Comparison of ENCODE assay signal across 10 cellular contexts in genomic region chr11:47998733-47999359, GRCh38. TPM values are rescaled to one million over a fixed set of nuclear protein-coding genes. Genes with fewer than 3 reads are reported as not detected.
A peak's percentile ranks its signal among the peaks of the same experiment; 100 is the strongest.
DNase-seq lines count a peak whose midpoint lies in the region; ATAC-seq and TF ChIP-seq lines count a peak whose summit lies in the region.
"Had no signal": no experiment of that assay in that cellular context is flagged by ENCODE, and none has a peak within 500 bp of the region (broad histone marks: within the 10 kb centered on the region; RNA-seq: fewer than 3 reads in every experiment).

No MANE protein-coding gene starts in this region.

- no peak overlapping the region for H3K9ac ChIP-seq in mesendoderm (ENCODE audit: low read length)

- no peak for DNase-seq in CD4-positive, CD25-positive, alpha-beta regulatory T cell
- DNase-seq in HK-2 (ENCODE audit: unreplicated experiment) (peak; percentile 22), mesendoderm (peak; percentile 68), NCI-H446 (lab: John Stamatoyannopoulos, UW) (no peak)
- no peak for DNase-seq in activated naive CD8-positive, alpha-beta T cell treated with anti-CD3 and anti-CD28 coated beads, Interleukin-2, amount 10 ng/mL, durations not matched to agents 7 days and 5 days
- DNase-seq: activated CD4-positive, alpha-beta T cell treated with anti-CD3 and anti-CD28 coated beads, Interleukin-2, amount 50 U/mL, for 1 hour had no signal

- no peak overlapping the region for H3K4ac ChIP-seq in mesendoderm (ENCODE audit: low read depth, low read length)

- TF ChIP-seq EP300 in gastroesophageal sphincter (IDR thresholded peaks at IDR 0.05) = no peak

- H3K27ac ChIP-seq in CD4-positive, CD25-positive, alpha-beta regulatory T cell (ENCODE audit: insufficient read depth, low read length, poor library complexity, severe bottlenecking) = peak overlapping the region; percentile 93
- H3K27ac ChIP-seq in mesendoderm (ENCODE audit: low read depth, low read length) = no peak overlapping the region
- no peak overlapping the region for H3K27ac ChIP-seq in gastroesophageal sphincter

- no peak overlapping the region for H3K56ac ChIP-seq in mesendoderm (ENCODE audit: low read length)

- ATAC-seq in CD4-positive, CD25-positive, alpha-beta regulatory T cell (ENCODE audit: low read depth in 2 of 2) = no peak
- ATAC-seq in activated naive CD8-positive, alpha-beta T cell treated with anti-CD3 and anti-CD28 coated beads, Interleukin-2, amount 10 ng/mL, durations not matched to agents 7 days and 5 days (ENCODE audit: low read depth) = no peak
- no peak for ATAC-seq in gastroesophageal sphincter
- ATAC-seq in GM19467 (IDR thresholded peaks at IDR 0.05; ENCODE audit: unreplicated experiment) = no peak
- ATAC-seq in HG03571 (IDR thresholded peaks at IDR 0.05; ENCODE audit: unreplicated experiment) = no peak

- TF ChIP-seq CTCF in gastroesophageal sphincter (IDR thresholded peaks at IDR 0.05) = no peak

- peaks cover 18 to 87% (median 61%) of the 10 kb centered on the region in 4 donors for H3K4me1 Mint-ChIP-seq in CD4-positive, CD25-positive, alpha-beta regulatory T cell
- H3K4me1 Mint-ChIP-seq in activated naive CD8-positive, alpha-beta T cell treated with anti-CD3 and anti-CD28 coated beads, Interleukin-2, amount 10 ng/mL, durations not matched to agents 7 days and 5 days = peaks cover 44% of the 10 kb centered on the region

- no peak overlapping the region for H3K18ac ChIP-seq in mesendoderm (ENCODE audit: low read length)

- peak overlapping the region; percentile 54 for H3K4me3 ChIP-seq in CD4-positive, CD25-positive, alpha-beta regulatory T cell (ENCODE audit: low read depth, low read length)
- no peak overlapping the region for H3K4me3 ChIP-seq in mesendoderm (ENCODE audit: low read length)
- H3K4me3 ChIP-seq in gastroesophageal sphincter = no peak overlapping the region
- H3K4me3 ChIP-seq: smooth muscle cell had no signal

- H3K4me3 Mint-ChIP-seq in CD4-positive, CD25-positive, alpha-beta regulatory T cell = peak overlapping the region; percentile 73 to 80 (median 74)
- no peak overlapping the region for H3K4me3 Mint-ChIP-seq in activated naive CD8-positive, alpha-beta T cell treated with anti-CD3 and anti-CD28 coated beads, Interleukin-2, amount 10 ng/mL, durations not matched to agents 7 days and 5 days

- no peak overlapping the region for H2AK5ac ChIP-seq in mesendoderm (ENCODE audit: low read length)

- no peak overlapping the region for H4K8ac ChIP-seq in mesendoderm (ENCODE audit: low read depth, low read length)

- peak overlapping the region; percentile 96 to 97 (median 97) for H3K27ac Mint-ChIP-seq in CD4-positive, CD25-positive, alpha-beta regulatory T cell
- peak overlapping the region; percentile 97 for H3K27ac Mint-ChIP-seq in activated naive CD8-positive, alpha-beta T cell treated with anti-CD3 and anti-CD28 coated beads, Interleukin-2, amount 10 ng/mL, durations not matched to agents 7 days and 5 days

- H2BK120ac ChIP-seq in mesendoderm (ENCODE audit: low read depth, low read length) = no peak overlapping the region

- no peaks in the 10 kb centered on the region for H3K27me3 Mint-ChIP-seq in CD4-positive, CD25-positive, alpha-beta regulatory T cell
- no peaks in the 10 kb centered on the region for H3K27me3 Mint-ChIP-seq in activated naive CD8-positive, alpha-beta T cell treated with anti-CD3 and anti-CD28 coated beads, Interleukin-2, amount 10 ng/mL, durations not matched to agents 7 days and 5 days

- no peak overlapping the region for H2BK15ac ChIP-seq in mesendoderm (replicated peaks; ENCODE audit: low read depth)

- no peaks in the 10 kb centered on the region for H3K9me3 Mint-ChIP-seq in CD4-positive, CD25-positive, alpha-beta regulatory T cell
- no peaks in the 10 kb centered on the region for H3K9me3 Mint-ChIP-seq in activated naive CD8-positive, alpha-beta T cell treated with anti-CD3 and anti-CD28 coated beads, Interleukin-2, amount 10 ng/mL, durations not matched to agents 7 days and 5 days

- H3K27me3 ChIP-seq in CD4-positive, CD25-positive, alpha-beta regulatory T cell (ENCODE audit: control insufficient read depth, insufficient read depth, low read length) = no peaks in the 10 kb centered on the region
- H3K27me3 ChIP-seq in mesendoderm (ENCODE audit: insufficient read depth, low read length, poor library complexity) (no peaks in the 10 kb centered on the region), gastroesophageal sphincter (no peaks in the 10 kb centered on the region)

- POLR2A ChIA-PET in activated naive CD8-positive, alpha-beta T cell treated with anti-CD3 and anti-CD28 coated beads, Interleukin-2, amount 10 ng/mL, durations not matched to agents 7 days and 5 days (lab: Charles Lee) = interaction anchor here (0.6 to 1.8 kb wide), 3 partner anchors 14 to 48 kb away, joined by 3 to 5 read pairs (median 3); partner anchors contain the start of gene PTPRJ

- H3K79me1 ChIP-seq in mesendoderm (ENCODE audit: low read length) = peaks cover 16% of the 10 kb centered on the region

- H3K36me3 ChIP-seq in CD4-positive, CD25-positive, alpha-beta regulatory T cell (ENCODE audit: control insufficient read depth, insufficient read depth, low read length) = peaks cover 7% of the 10 kb centered on the region
- H3K36me3 ChIP-seq in mesendoderm (ENCODE audit: control insufficient read depth, insufficient read depth, low read length) (no peaks in the 10 kb centered on the region), gastroesophageal sphincter (no peaks in the 10 kb centered on the region)

- no peak overlapping the region for H4K5ac ChIP-seq in mesendoderm (ENCODE audit: low read length)

- peaks cover 4% of the 10 kb centered on the region for H3K79me2 ChIP-seq in mesendoderm (ENCODE audit: control insufficient read depth, insufficient read depth, low read length)

- H2BK5ac ChIP-seq in mesendoderm (ENCODE audit: low read length) = no peak overlapping the region

- no peak for TF ChIP-seq POLR2A in gastroesophageal sphincter (IDR thresholded peaks at IDR 0.05)

- H3K23ac ChIP-seq in mesendoderm (ENCODE audit: low read length) = no peak overlapping the region

- peaks cover 8% of the 10 kb centered on the region for H3K36me3 Mint-ChIP-seq in CD4-positive, CD25-positive, alpha-beta regulatory T cell
- peaks cover 14% of the 10 kb centered on the region for H3K36me3 Mint-ChIP-seq in activated naive CD8-positive, alpha-beta T cell treated with anti-CD3 and anti-CD28 coated beads, Interleukin-2, amount 10 ng/mL, durations not matched to agents 7 days and 5 days

- H3K4me2 ChIP-seq in mesendoderm (ENCODE audit: low read length) = no peak overlapping the region
- H3K4me2 ChIP-seq: smooth muscle cell had no signal

- WGBS in mesendoderm (ENCODE audit: extremely low coverage, insufficient coverage, low lambda C conversion rate) = no CpG with 5 or more reads among the region's 2 CpGs
- WGBS in gastroesophageal sphincter (ENCODE audit: low coverage in 1 of 2), 2 donors = 100% methylated on average over 1 to 2 of the region's 2 CpGs

- H3K9me3 ChIP-seq in CD4-positive, CD25-positive, alpha-beta regulatory T cell (ENCODE audit: control insufficient read depth in 2 of 2, low read length in 2 of 2) = no peaks in the 10 kb centered on the region
- no peaks in the 10 kb centered on the region for H3K9me3 ChIP-seq in gastroesophageal sphincter

- peaks cover 79% of the 10 kb centered on the region for H3K4me1 ChIP-seq in CD4-positive, CD25-positive, alpha-beta regulatory T cell (ENCODE audit: control insufficient read depth, insufficient read depth, low read length, poor library complexity, severe bottlenecking)
- H3K4me1 ChIP-seq in mesendoderm (ENCODE audit: control insufficient read depth, low read depth, low read length) (peaks cover 9% of the 10 kb centered on the region), gastroesophageal sphincter (peaks cover 0 to 11% (median 7%) of the 10 kb centered on the region in 3 donors)

RNA-seq across cellular contexts. Expression of gene PTPRJ, which starts 18.5 kb away (rescaled TPM):
- 81.8 TPM for total RNA-seq in CD4-positive, CD25-positive, alpha-beta regulatory T cell
- polyA plus RNA-seq in CD4-positive, CD25-positive, alpha-beta regulatory T cell = 10 to 100 TPM; 13.8 to 20.2 (median 16.9) TPM
- 10 to 100 TPM; 51.5 to 53.5 TPM for total RNA-seq in activated naive CD8-positive, alpha-beta T cell treated with anti-CD3 and anti-CD28 coated beads, Interleukin-2, amount 10 ng/mL, durations not matched to agents 7 days and 5 days
- polyA plus RNA-seq in mesendoderm (2013, experiment 1 of 2) = 8.7 TPM
- polyA plus RNA-seq in mesendoderm (2013, experiment 2 of 2) = 8.4 TPM
- 10 to 100 TPM in 2 of 4 donors, 1 to 10 TPM in 2; 5.4 to 13.5 (median 10.5) TPM for total RNA-seq in gastroesophageal sphincter

Comparison
In these comparisons a context has a peak if more than half of its experiments do, and no peak if none do; other contexts are left out.
1. DNase-seq: peak in HK-2 (single experiment) and mesendoderm (single experiment); none in CD4-positive, CD25-positive, alpha-beta regulatory T cell (0 of 3), activated naive CD8-positive, alpha-beta T cell treated with anti-CD3 and anti-CD28 coated beads, Interleukin-2, amount 10 ng/mL, durations not matched to agents 7 days and 5 days (single experiment) and NCI-H446 (0 of 2).